Comparison of ENCODE assay signal across 1 cellular context in the genomic region with DNA sequence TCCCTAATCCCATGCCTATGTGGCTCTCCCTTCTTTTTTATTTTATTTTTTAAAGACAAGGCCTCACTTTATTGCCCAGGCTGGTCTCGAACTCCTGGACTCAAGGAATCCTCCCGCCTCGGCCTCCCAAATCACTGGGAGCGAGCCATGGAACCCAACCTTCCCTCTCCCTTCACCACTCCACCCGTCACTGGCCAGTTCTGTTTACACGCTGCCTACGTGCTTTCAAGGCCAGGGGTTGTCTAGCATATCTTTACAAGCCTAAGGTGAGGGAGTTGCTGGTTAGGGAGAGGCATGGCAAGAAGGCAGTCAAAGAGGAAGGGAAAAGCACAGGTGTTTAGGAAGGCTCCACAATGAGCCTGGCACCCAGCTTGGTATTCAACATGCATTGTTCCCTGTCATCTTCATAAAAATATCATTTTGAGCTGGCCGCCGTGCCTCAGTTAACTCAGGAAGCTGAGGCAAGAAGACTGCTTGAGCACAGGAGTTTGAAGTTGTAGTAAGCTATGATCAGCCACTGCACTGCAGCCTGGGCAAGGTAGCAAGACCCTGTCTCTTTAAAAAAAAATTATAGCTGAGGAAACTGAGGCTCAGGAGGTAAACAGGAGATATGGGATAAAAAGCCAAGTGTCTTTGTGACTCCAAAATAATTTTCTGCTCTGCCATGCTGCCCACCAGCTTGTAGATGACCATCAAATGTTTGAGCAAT.
TF ChIP-seq lines count a peak whose summit lies in the region.

No MANE protein-coding gene starts in this region.

TF ChIP-seq in GM23338, 12 proteins besides CTCF, POLR2A, EP300 and RAD21:
- no peak for TF ChIP-seq EZH2phosphoT487 (IDR thresholded peaks at IDR 0.05; ENCODE audit: unreplicated experiment)
- no peak for TF ChIP-seq STAT1 (IDR thresholded peaks at IDR 0.05; ENCODE audit: unreplicated experiment)
- no peak for TF ChIP-seq EZH2 (IDR thresholded peaks at IDR 0.05; ENCODE audit: low read depth, unreplicated experiment)
- TF ChIP-seq CREB1 (CRISPR knock-in tag; IDR thresholded peaks at IDR 0.05; ENCODE audit: low read depth) = no peak
- no peak for TF ChIP-seq ZNF331 (CRISPR knock-in tag; IDR thresholded peaks at IDR 0.05; ENCODE audit: low read depth)
- TF ChIP-seq, protein P1, sequence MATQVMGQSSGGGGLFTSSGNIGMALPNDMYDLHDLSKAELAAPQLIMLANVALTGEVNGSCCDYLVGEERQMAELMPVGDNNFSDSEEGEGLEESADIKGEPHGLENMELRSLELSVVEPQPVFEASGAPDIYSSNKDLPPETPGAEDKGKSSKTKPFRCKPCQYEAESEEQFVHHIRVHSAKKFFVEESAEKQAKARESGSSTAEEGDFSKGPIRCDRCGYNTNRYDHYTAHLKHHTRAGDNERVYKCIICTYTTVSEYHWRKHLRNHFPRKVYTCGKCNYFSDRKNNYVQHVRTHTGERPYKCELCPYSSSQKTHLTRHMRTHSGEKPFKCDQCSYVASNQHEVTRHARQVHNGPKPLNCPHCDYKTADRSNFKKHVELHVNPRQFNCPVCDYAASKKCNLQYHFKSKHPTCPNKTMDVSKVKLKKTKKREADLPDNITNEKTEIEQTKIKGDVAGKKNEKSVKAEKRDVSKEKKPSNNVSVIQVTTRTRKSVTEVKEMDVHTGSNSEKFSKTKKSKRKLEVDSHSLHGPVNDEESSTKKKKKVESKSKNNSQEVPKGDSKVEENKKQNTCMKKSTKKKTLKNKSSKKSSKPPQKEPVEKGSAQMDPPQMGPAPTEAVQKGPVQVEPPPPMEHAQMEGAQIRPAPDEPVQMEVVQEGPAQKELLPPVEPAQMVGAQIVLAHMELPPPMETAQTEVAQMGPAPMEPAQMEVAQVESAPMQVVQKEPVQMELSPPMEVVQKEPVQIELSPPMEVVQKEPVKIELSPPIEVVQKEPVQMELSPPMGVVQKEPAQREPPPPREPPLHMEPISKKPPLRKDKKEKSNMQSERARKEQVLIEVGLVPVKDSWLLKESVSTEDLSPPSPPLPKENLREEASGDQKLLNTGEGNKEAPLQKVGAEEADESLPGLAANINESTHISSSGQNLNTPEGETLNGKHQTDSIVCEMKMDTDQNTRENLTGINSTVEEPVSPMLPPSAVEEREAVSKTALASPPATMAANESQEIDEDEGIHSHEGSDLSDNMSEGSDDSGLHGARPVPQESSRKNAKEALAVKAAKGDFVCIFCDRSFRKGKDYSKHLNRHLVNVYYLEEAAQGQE (IDR thresholded peaks at IDR 0.05; ENCODE audit: unreplicated experiment) = no peak
- TF ChIP-seq JUNB (IDR thresholded peaks at IDR 0.05; ENCODE audit: unreplicated experiment) = no peak
- TF ChIP-seq POLR2AphosphoS5 (IDR thresholded peaks at IDR 0.05; ENCODE audit: low read depth) = no peak
- no peak for TF ChIP-seq NANOG (IDR thresholded peaks at IDR 0.05; ENCODE audit: borderline replicate concordance)
- TF ChIP-seq, protein P2, sequence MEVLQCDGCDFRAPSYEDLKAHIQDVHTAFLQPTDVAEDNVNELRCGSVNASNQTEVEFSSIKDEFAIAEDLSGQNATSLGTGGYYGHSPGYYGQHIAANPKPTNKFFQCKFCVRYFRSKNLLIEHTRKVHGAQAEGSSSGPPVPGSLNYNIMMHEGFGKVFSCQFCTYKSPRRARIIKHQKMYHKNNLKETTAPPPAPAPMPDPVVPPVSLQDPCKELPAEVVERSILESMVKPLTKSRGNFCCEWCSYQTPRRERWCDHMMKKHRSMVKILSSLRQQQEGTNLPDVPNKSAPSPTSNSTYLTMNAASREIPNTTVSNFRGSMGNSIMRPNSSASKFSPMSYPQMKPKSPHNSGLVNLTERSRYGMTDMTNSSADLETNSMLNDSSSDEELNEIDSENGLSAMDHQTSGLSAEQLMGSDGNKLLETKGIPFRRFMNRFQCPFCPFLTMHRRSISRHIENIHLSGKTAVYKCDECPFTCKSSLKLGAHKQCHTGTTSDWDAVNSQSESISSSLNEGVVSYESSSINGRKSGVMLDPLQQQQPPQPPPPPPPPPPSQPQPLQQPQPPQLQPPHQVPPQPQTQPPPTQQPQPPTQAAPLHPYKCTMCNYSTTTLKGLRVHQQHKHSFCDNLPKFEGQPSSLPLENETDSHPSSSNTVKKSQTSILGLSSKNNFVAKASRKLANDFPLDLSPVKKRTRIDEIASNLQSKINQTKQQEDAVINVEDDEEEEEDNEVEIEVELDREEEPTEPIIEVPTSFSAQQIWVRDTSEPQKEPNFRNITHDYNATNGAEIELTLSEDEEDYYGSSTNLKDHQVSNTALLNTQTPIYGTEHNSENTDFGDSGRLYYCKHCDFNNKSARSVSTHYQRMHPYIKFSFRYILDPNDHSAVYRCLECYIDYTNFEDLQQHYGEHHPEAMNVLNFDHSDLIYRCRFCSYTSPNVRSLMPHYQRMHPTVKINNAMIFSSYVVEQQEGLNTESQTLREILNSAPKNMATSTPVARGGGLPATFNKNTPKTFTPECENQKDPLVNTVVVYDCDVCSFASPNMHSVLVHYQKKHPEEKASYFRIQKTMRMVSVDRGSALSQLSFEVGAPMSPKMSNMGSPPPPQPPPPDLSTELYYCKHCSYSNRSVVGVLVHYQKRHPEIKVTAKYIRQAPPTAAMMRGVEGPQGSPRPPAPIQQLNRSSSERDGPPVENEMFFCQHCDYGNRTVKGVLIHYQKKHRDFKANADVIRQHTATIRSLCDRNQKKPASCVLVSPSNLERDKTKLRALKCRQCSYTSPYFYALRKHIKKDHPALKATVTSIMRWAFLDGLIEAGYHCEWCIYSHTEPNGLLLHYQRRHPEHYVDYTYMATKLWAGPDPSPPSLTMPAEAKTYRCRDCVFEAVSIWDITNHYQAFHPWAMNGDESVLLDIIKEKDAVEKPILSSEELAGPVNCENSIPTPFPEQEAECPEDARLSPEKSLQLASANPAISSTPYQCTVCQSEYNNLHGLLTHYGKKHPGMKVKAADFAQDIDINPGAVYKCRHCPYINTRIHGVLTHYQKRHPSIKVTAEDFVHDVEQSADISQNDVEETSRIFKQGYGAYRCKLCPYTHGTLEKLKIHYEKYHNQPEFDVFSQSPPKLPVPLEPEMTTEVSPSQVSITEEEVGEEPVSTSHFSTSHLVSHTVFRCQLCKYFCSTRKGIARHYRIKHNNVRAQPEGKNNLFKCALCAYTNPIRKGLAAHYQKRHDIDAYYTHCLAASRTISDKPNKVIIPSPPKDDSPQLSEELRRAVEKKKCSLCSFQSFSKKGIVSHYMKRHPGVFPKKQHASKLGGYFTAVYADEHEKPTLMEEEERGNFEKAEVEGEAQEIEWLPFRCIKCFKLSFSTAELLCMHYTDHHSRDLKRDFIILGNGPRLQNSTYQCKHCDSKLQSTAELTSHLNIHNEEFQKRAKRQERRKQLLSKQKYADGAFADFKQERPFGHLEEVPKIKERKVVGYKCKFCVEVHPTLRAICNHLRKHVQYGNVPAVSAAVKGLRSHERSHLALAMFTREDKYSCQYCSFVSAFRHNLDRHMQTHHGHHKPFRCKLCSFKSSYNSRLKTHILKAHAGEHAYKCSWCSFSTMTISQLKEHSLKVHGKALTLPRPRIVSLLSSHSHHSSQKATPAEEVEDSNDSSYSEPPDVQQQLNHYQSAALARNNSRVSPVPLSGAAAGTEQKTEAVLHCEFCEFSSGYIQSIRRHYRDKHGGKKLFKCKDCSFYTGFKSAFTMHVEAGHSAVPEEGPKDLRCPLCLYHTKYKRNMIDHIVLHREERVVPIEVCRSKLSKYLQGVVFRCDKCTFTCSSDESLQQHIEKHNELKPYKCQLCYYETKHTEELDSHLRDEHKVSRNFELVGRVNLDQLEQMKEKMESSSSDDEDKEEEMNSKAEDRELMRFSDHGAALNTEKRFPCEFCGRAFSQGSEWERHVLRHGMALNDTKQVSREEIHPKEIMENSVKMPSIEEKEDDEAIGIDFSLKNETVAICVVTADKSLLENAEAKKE (CRISPR knock-in tag; IDR thresholded peaks at IDR 0.05) = no peak
- no peak for TF ChIP-seq ZNF114 (CRISPR knock-in tag; IDR thresholded peaks at IDR 0.05)
- TF ChIP-seq, protein P3, sequence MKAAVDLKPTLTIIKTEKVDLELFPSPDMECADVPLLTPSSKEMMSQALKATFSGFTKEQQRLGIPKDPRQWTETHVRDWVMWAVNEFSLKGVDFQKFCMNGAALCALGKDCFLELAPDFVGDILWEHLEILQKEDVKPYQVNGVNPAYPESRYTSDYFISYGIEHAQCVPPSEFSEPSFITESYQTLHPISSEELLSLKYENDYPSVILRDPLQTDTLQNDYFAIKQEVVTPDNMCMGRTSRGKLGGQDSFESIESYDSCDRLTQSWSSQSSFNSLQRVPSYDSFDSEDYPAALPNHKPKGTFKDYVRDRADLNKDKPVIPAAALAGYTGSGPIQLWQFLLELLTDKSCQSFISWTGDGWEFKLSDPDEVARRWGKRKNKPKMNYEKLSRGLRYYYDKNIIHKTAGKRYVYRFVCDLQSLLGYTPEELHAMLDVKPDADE (IDR thresholded peaks at IDR 0.05) = no peak
TF ChIP-seq in GM23338: peak in this region for 0.
